Comparison of ENCODE assay signal across 19 cellular contexts in the genomic region with DNA sequence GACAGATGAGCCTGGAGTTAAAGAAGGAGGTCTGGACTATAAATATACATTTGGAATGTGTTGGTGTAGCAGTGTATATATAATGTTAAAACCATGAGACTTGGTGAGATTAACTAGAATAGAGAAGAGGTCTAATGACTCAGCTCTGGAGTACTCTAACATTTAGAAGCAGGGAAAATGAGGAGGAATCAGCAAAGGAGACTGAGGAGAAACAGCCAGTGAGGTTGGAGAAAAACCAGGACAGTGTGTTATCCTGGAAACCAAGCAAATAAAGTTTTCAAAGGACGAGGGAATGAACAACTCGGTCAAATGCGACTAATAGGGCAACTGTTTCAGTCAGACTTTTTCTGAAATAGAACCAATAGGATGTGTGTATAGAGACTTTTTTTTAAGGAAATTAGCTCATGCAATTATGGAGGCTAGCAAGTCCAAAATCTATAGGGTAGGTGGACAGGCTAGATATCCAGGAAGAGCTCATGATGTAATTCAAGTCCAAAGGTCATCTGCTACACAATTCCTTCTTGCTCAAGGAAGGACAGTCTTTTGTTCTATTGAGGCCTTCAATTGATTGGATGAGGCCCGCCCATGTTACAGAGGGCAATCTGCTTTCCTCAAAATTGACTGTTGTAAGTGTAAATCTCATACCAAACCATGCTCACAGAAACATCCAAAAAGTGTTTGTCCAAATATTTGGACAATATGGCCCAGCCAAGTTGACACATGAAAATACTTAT. TPM values are rescaled to one million over a fixed set of nuclear protein-coding genes. Genes with fewer than 3 reads are reported as not detected.
DNase-seq lines count a peak whose midpoint lies in the region; ATAC-seq and TF ChIP-seq lines count a peak whose summit lies in the region.
"Had no signal": no experiment of that assay in that cellular context is flagged by ENCODE, and none has a peak within 500 bp of the region (broad histone marks: within the 10 kb centered on the region; RNA-seq: fewer than 3 reads in every experiment).

No MANE protein-coding gene starts in this region.

- H4K5ac ChIP-seq in IMR-90 (ENCODE audit: low read depth, low read length), result no peak overlapping the region; the same call in 1 of the 2 replicates

- peaks cover 38% of the 10 kb centered on the region for H3K4me1 Mint-ChIP-seq in Caco-2 (ENCODE audit: low read depth, unreplicated experiment)

- dilution Hi-C loops in IMR-90 (cut with HindIII; ENCODE audit: low sequenced_read_pairs, unreplicated experiment), result no loop called here

- H3K4me3 Mint-ChIP-seq in Caco-2 (ENCODE audit: unreplicated experiment), result no peak overlapping the region
- H3K4me3 Mint-ChIP-seq: activated T-cell treated with anti-CD3 and anti-CD28 coated beads, Interleukin-2, amount 50 U/mL, for 4 hours had no signal

- POLR2A ChIA-PET in Caco-2 (lab: Charles Lee) (interaction anchor here (0.5 to 0.6 kb wide), 2 partner anchors 18 to 1742 kb away, joined by 3 read pairs; no protein-coding TSS in a partner anchor), IMR-90 (lab: Charles Lee; ENCODE audit: unreplicated experiment) (no interaction called here)

- H3K9me3 ChIP-seq in Caco-2 (0 out of 2 replicates have a peak, but pooled peaks cover 3% of the 10 kb centered on the region), IMR-90 (ENCODE audit: control insufficient read depth, insufficient read depth, low read length) (no peaks in the 10 kb centered on the region), esophagus muscularis mucosa (no peaks in the 10 kb centered on the region)
- H3K9me3 ChIP-seq: neutrophil had no signal

- no peak overlapping the region for H3K4ac ChIP-seq in IMR-90 (ENCODE audit: low read depth, low read length)

- 0 out of 3 replicates have a peak overlapping the region, but pooled peaks have one; percentile 16 for H2BK15ac ChIP-seq in IMR-90 (ENCODE audit: low read depth, low read length)

- H3K4me1 ChIP-seq in Caco-2 (peaks cover 47% of the 10 kb centered on the region), IMR-90 (ENCODE audit: control insufficient read depth, insufficient read depth, low read length) (peaks cover 13% of the 10 kb centered on the region), esophagus muscularis mucosa (peaks cover 9 to 47% (median 35%) of the 10 kb centered on the region in 4 donors)

- TF ChIP-seq CTCF in Caco-2 (IDR thresholded peaks at IDR 0.05; ENCODE audit: insufficient read depth in 1 of 2, low read depth in 1 of 2, low read length in 1 of 2, severe bottlenecking in 1 of 2, unreplicated experiment in 1 of 2), result no peak
- TF ChIP-seq CTCF in IMR-90 (conservative IDR thresholded peaks at IDR 0.05; ENCODE audit: low read depth, low read length), result no peak
- no peak for TF ChIP-seq CTCF in esophagus muscularis mucosa (IDR thresholded peaks at IDR 0.05)

- H3K27me3 ChIP-seq in Caco-2 (replicated peaks; ENCODE audit: control insufficient read depth, insufficient read depth, low read length) (no peaks in the 10 kb centered on the region), IMR-90 (ENCODE audit: control insufficient read depth, insufficient read depth, low read length) (no peaks in the 10 kb centered on the region), esophagus muscularis mucosa (no peaks in the 10 kb centered on the region)
- H3K27me3 ChIP-seq: neutrophil had no signal

- intact Hi-C loops in Caco-2 (cut with micrococcal nuclease; ENCODE audit: unreplicated experiment) (no loop called here), IMR-90 (cut with micrococcal nuclease) (no loop called here), esophagus muscularis mucosa (cut with DNase I) (no loop called here)

- no peak overlapping the region for H2BK20ac ChIP-seq in IMR-90 (ENCODE audit: low read depth, low read length)

- H4K91ac ChIP-seq in IMR-90 (ENCODE audit: insufficient read depth, low read depth, low read length), result no peak overlapping the region

- WGBS in IMR-90 (ENCODE audit: extremely low coverage in 2 of 2, insufficient read length in 1 of 2), 2 experiments, result 66% methylated on average over 3 of the region's 4 CpGs; no CpG with 5 or more reads in 1 of the 2 experiments
- WGBS in esophagus muscularis mucosa, result 46% methylated on average over 4 of the region's 4 CpGs

- CTCF ChIA-PET in Caco-2 (lab: Charles Lee), result no interaction called here
- CTCF ChIA-PET in IMR-90 (lab: Yijun Ruan, JAX), result no interaction called here

- TF ChIP-seq POLR2A in IMR-90 (IDR thresholded peaks at IDR 0.05; ENCODE audit: low read depth, low read length) (no peak), esophagus muscularis mucosa (IDR thresholded peaks at IDR 0.05; ENCODE audit: low read depth) (no peak)

- DNase-seq in Caco-2 (no peak), IMR-90 (peak; percentile 79), esophagus muscularis mucosa (ENCODE audit: extremely low spot score) (no peak), renal cortical epithelial cell (ENCODE audit: low read depth) (peak; percentile 54)
- DNase-seq in activated naive CD4-positive, alpha-beta T cell treated with Interleukin-2 at 50 U/mL for 16 hours, result no peak
- DNase-seq: activated CD4-positive, alpha-beta T cell treated with anti-CD3 and anti-CD28 coated beads, Interleukin-2, amount 50 U/mL, for 4 hours; activated T-cell treated with anti-CD3 and anti-CD28 coated beads, Interleukin-2, amount 50 U/mL, for 4 hours; amygdala; DMS 273 treated with DMSO at 0.1 percent for 48 hours; Karpas-422; mammary epithelial cell; NCI-H82; SHP77; stimulated activated naive CD8-positive, alpha-beta T cell treated with anti-CD3 and anti-CD28 coated beads, Interleukin-15, Interleukin-2, amounts not matched to agents 100 U/mL and 50 U/mL, for 24 hours had no signal

- peak overlapping the region; percentile 14; the same call in 1 of the 2 replicates for H2BK120ac ChIP-seq in IMR-90 (ENCODE audit: low read depth, low read length)

- H2BK5ac ChIP-seq in IMR-90 (ENCODE audit: low read depth, low read length, poor library complexity, severe bottlenecking), result no peak overlapping the region

- no peak for TF ChIP-seq EP300 in esophagus muscularis mucosa (IDR thresholded peaks at IDR 0.05)

- H4K20me1 ChIP-seq in IMR-90 (ENCODE audit: insufficient read depth, low read length), result no peaks in the 10 kb centered on the region

- no peaks in the 10 kb centered on the region for H3K27me3 Mint-ChIP-seq in Caco-2 (ENCODE audit: insufficient read depth, unreplicated experiment)

- H3K27ac ChIP-seq in IMR-90 (ENCODE audit: insufficient read depth, low read length), result no peak overlapping the region
- peak overlapping the region; percentile 3 to 42 (median 40) for H3K27ac ChIP-seq in esophagus muscularis mucosa (replicated peaks in 1 of 4)
- H3K27ac ChIP-seq: HL-60, neutrophil had no signal

- no peaks in the 10 kb centered on the region for H3K79me1 ChIP-seq in IMR-90 (ENCODE audit: low read depth in 1 of 2, low read length in 2 of 2)

- ATAC-seq in IMR-90 (ENCODE audit: low read depth), result peak; percentile 92
- no peak for ATAC-seq in GM18873 (IDR thresholded peaks at IDR 0.05; ENCODE audit: low FRiP score, unreplicated experiment)
- ATAC-seq in GM21526 (IDR thresholded peaks at IDR 0.05; ENCODE audit: low FRiP score, unreplicated experiment), result no peak
- ATAC-seq in GM18498 (IDR thresholded peaks at IDR 0.05; ENCODE audit: unreplicated experiment), result no peak
- ATAC-seq: activated T-cell treated with anti-CD3 and anti-CD28 coated beads, Interleukin-2, amount 50 U/mL, for 4 hours; stimulated activated naive CD8-positive, alpha-beta T cell treated with anti-CD3 and anti-CD28 coated beads, Interleukin-15, Interleukin-2, amounts not matched to agents 100 U/mL and 50 U/mL, for 24 hours had no signal

- no peaks in the 10 kb centered on the region for H3K36me3 ChIP-seq in Caco-2 (ENCODE audit: control insufficient read depth, insufficient read depth, low read length)
- H3K36me3 ChIP-seq in IMR-90 (ENCODE audit: control insufficient read depth, insufficient read depth, low read length), result no peaks in the 10 kb centered on the region
- H3K36me3 ChIP-seq in esophagus muscularis mucosa, result no peaks in the 10 kb centered on the region
- H3K36me3 ChIP-seq: neutrophil had no signal

- 0 out of 2 replicates have a peak overlapping the region, but pooled peaks have one; percentile 14 for H3K14ac ChIP-seq in IMR-90 (replicated peaks; ENCODE audit: low read depth, low read length)

- H4K8ac ChIP-seq in IMR-90 (ENCODE audit: low read depth in 2 of 2, low read length in 2 of 2), result no peak overlapping the region

- no peak for TF ChIP-seq RAD21 in IMR-90 (IDR thresholded peaks at IDR 0.05; ENCODE audit: low read length)

- no peak overlapping the region for H3K4me3 ChIP-seq in Caco-2 (ENCODE audit: low read depth, low read length)
- no peak overlapping the region for H3K4me3 ChIP-seq in IMR-90 (ENCODE audit: insufficient read depth, low read depth, low read length)
- no peak overlapping the region for H3K4me3 ChIP-seq in esophagus muscularis mucosa

- in situ Hi-C loops in IMR-90 (cut with MboI; ENCODE audit: low sequenced_read_pairs), result no loop called here

- 0 out of 2 replicates have a peak overlapping the region, but pooled peaks have one; percentile 17 for H3K4me2 ChIP-seq in IMR-90 (ENCODE audit: low read depth, low read length)

- H3K23ac ChIP-seq in IMR-90 (ENCODE audit: low read depth, low read length), result no peak overlapping the region

- no peaks in the 10 kb centered on the region for H3K36me3 Mint-ChIP-seq in Caco-2 (ENCODE audit: insufficient read depth, unreplicated experiment)

- H3K27ac Mint-ChIP-seq in Caco-2 (ENCODE audit: unreplicated experiment), result peak overlapping the region; percentile 12

- peaks cover 12% of the 10 kb centered on the region for H3K9me3 Mint-ChIP-seq in Caco-2 (ENCODE audit: unreplicated experiment)
- H3K9me3 Mint-ChIP-seq: activated T-cell treated with anti-CD3 and anti-CD28 coated beads, Interleukin-2, amount 50 U/mL, for 4 hours had no signal

- no TSS peak for BruUV-seq in Caco-2 (replicated peaks; lab: Mats Ljungman, UMichigan)
- no TSS peak for BruUV-seq in IMR-90 (replicated peaks; lab: Mats Ljungman, UMichigan)

- no peak overlapping the region for H2AK5ac ChIP-seq in IMR-90 (ENCODE audit: low read depth, low read length)

- H2AFZ ChIP-seq in IMR-90 (replicated peaks; ENCODE audit: low read length, poor library complexity), result no peak overlapping the region

- peaks cover 7% of the 10 kb centered on the region; the same call in 1 of the 2 replicates for H3K9me1 ChIP-seq in IMR-90 (ENCODE audit: insufficient read depth, low read length)

- no peak overlapping the region for H3K56ac ChIP-seq in IMR-90 (ENCODE audit: extremely low read depth, insufficient read depth, low read length)

- no peak overlapping the region for H3K9ac ChIP-seq in IMR-90 (ENCODE audit: low read depth, low read length)

- H3K18ac ChIP-seq in IMR-90 (ENCODE audit: low read depth, low read length), result peak overlapping the region; percentile 20; the same call in 1 of the 2 replicates

- no peak overlapping the region for H2AK9ac ChIP-seq in IMR-90 (replicated peaks; ENCODE audit: low read depth, low read length, poor library complexity)

RNA-seq across cellular contexts. Expression of gene SESTD1, which starts 10.8 kb away (rescaled TPM):
- total RNA-seq in Caco-2 (2022) (44.7 and 50.2 TPM in 2 replicates), IMR-90 (2012; rRNA removed) (11.1 and 12.7 TPM in 2 replicates), esophagus muscularis mucosa (10 to 100 TPM; 48.9 to 57.3 (median 53.3) TPM), renal cortical epithelial cell (21.4 and 51.1 TPM in 2 replicates)
- polyA plus RNA-seq in IMR-90 (2012; rRNA removed), result 8.4 and 11.9 TPM in 2 replicates
- 4.1 and 7.3 TPM in 2 replicates for polyA plus RNA-seq in IMR-90 (2012; cell fraction: cytosol; rRNA removed)
- polyA plus RNA-seq in IMR-90 (2012; cell fraction: nucleus; rRNA removed; ENCODE audit: low replicate concordance), result 3.4 and 12.1 TPM in 2 replicates

Comparison
In these comparisons a context has a peak if more than half of its experiments do, and no peak if none do; other contexts are left out.
1. DNase-seq: peak in IMR-90 (single experiment) and renal cortical epithelial cell (single experiment); none in Caco-2 (0 of 2), esophagus muscularis mucosa (single experiment) and activated naive CD4-positive, alpha-beta T cell treated with Interleukin-2 at 50 U/mL for 16 hours (single experiment).